8 cellular contexts compared by ENCODE assay signal in the genomic region with DNA sequence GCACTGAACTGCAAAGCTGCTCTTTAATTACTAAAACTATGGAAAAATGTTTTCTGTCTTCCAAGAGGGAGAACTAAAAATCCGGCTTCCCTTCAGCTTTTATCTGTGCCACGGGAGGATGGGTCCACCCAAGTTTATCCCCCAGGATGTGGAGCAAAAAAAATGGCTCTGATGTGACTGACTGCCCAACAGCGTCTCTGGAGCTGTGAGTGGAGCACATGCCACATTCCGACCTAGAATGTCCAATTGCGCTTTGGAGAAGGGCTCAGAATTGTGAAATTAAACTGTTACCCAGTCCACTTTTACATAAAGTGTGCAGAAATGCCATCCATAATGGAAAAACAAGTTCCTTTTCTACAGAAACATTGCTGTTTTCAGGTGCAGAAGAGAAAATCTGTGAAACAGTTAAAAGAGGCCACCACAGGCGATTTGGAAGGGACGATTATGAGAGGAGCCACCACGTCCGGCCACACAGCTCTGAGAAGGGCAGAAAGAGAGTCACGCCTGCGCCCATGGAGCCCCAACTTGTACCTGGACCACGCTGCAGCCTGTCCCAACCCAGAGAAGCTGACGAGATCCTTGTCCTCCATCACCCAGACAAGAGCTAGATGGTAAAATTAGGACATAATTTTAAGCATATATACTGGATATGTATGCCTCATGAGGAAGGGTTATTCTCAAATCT.
"Had no signal": no experiment of that assay in that cellular context is flagged by ENCODE, and none has a peak within 500 bp of the region (broad histone marks: within the 10 kb centered on the region; RNA-seq: fewer than 3 reads in every experiment).

No MANE protein-coding gene starts in this region.

- H3K4me3 ChIP-seq: GM12878 had no signal

- DNase-seq: GDM1, GF-D8 had no signal

- ATAC-seq: GM12878 had no signal

- FAIRE-seq: G401.6, GM12878, GM12891, GM12892, GM18507, GM19239 had no signal
